In genomic region chr5:112886975-112887374, GRCh38 we compare ENCODE assay signal across 19 cellular contexts. TPM values are rescaled to one million over a fixed set of nuclear protein-coding genes. Genes with fewer than 3 reads are reported as not detected.
A peak's percentile ranks its signal among the peaks of the same experiment; 100 is the strongest.
DNase-seq lines count a peak whose midpoint lies in the region; ATAC-seq and TF ChIP-seq lines count a peak whose summit lies in the region.
"Had no signal": no experiment of that assay in that cellular context is flagged by ENCODE, and none has a peak within 500 bp of the region (broad histone marks: within the 10 kb centered on the region; RNA-seq: fewer than 3 reads in every experiment).

No MANE protein-coding gene starts in this region.

- H3K9me3 ChIP-seq in H9 (ENCODE audit: control insufficient read depth, low read depth, low read length) = no peaks in the 10 kb centered on the region
- H3K9me3 ChIP-seq in naive thymus-derived CD4-positive, alpha-beta T cell (ENCODE audit: control insufficient read depth in 2 of 3, low read length in 3 of 3) = no peaks in the 10 kb centered on the region
- H3K9me3 ChIP-seq: A549, right atrium auricular region had no signal

- no peak overlapping the region for H3K23ac ChIP-seq in H9 (ENCODE audit: insufficient read length, low read depth, low read length)

- H2BK15ac ChIP-seq in H9 (ENCODE audit: low read depth, low read length) = no peak overlapping the region

- no peak overlapping the region for H3K14ac ChIP-seq in H9 (ENCODE audit: insufficient read depth, low read length)

- H2AK5ac ChIP-seq in H9 (ENCODE audit: insufficient read length, low read length) = no peak overlapping the region

- no peaks in the 10 kb centered on the region for H3K23me2 ChIP-seq in H9 (ENCODE audit: insufficient read length, low read depth, low read length, poor library complexity, severe bottlenecking)

- H3K4me2 ChIP-seq in H9 (ENCODE audit: insufficient read depth, insufficient read length, low read length) = no peak overlapping the region
- H3K4me2 ChIP-seq: A549 had no signal

- no peak overlapping the region for H4K5ac ChIP-seq in H9 (ENCODE audit: insufficient read length, low read depth, low read length)

- H3K27ac ChIP-seq in H9 (ENCODE audit: insufficient read length, low read depth, low read length) = no peak overlapping the region
- peak overlapping the region; percentile 26 for H3K27ac ChIP-seq in naive thymus-derived CD4-positive, alpha-beta T cell (ENCODE audit: low read depth, low read length)
- H3K27ac ChIP-seq: A549, right atrium auricular region had no signal

- POLR2A ChIA-PET in naive thymus-derived CD4-positive, alpha-beta T cell (lab: Charles Lee) = interaction anchor here (1.0 to 2.5 kb wide), 2 partner anchors 20 to 89 kb away, joined by 3 to 9 read pairs; partner anchors contain the start of gene DCP2

- H2AFZ ChIP-seq in H9 (ENCODE audit: low read length) = no peak overlapping the region

- no peaks in the 10 kb centered on the region for H3K79me1 ChIP-seq in H9 (ENCODE audit: insufficient read depth, low read depth, low read length, poor library complexity, severe bottlenecking)

- in situ Hi-C loops in G401 (cut with HindIII; ENCODE audit: low sequenced_read_pairs) = no loop called here

- no CpG with 5 or more reads among the region's 4 CpGs for WGBS in H9 (ENCODE audit: extremely low coverage, insufficient read length, low lambda C conversion rate)

- no peaks in the 10 kb centered on the region for H4K20me1 ChIP-seq in H9 (ENCODE audit: control insufficient read depth, insufficient read depth, insufficient read length)

- H2BK20ac ChIP-seq in H9 (ENCODE audit: low read depth, low read length, poor library complexity, severe bottlenecking) = no peak overlapping the region

- no peak overlapping the region for H2BK12ac ChIP-seq in H9 (ENCODE audit: insufficient read length, low read depth, low read length)

- no peak overlapping the region for H3K18ac ChIP-seq in H9 (ENCODE audit: insufficient read length, low read depth, low read length)

- no peak overlapping the region for H4K8ac ChIP-seq in H9 (replicated peaks; ENCODE audit: insufficient read length, low read depth, low read length)

- peak overlapping the region; percentile 79 for H3K27ac Mint-ChIP-seq in activated T-cell treated with anti-CD3 and anti-CD28 coated beads, Interleukin-2, amount 50 U/mL, for 24 hours
- peak overlapping the region in 2 of 3 experiments; percentile 34; a peak in 1 of 7 replicates for H3K27ac Mint-ChIP-seq in H9
- peak overlapping the region; percentile 64 for H3K27ac Mint-ChIP-seq in activated T-helper 1 cell treated with anti-CD3 and anti-CD28 coated beads, Interleukin-12 subunit alpha, Interleukin-12 subunit beta, Interleukin-2, Interleukin-4 antibody, amounts not matched to agents 30 ng/mL and 10 ng/mL and 1 ng/mL, durations not matched to agents 14 hours and 24 hours and 36 hours
- peak overlapping the region in 8 of 9 donors; percentile 15 to 85 (median 66) for H3K27ac Mint-ChIP-seq in naive thymus-derived CD4-positive, alpha-beta T cell
- H3K27ac Mint-ChIP-seq: endodermal cell had no signal

- no peak overlapping the region for H3K56ac ChIP-seq in H9 (ENCODE audit: insufficient read length, low read depth, low read length)

- H3K9ac ChIP-seq in H9 (ENCODE audit: extremely low read depth, insufficient read length, low read length) = no peak overlapping the region

- peak; percentile 65 for ATAC-seq in naive thymus-derived CD4-positive, alpha-beta T cell
- ATAC-seq in GM21360 (IDR thresholded peaks at IDR 0.05; ENCODE audit: unreplicated experiment) = no peak
- ATAC-seq: A549 had no signal

- H3K4ac ChIP-seq in H9 (ENCODE audit: low read depth, low read length) = no peak overlapping the region

- H2BK5ac ChIP-seq in H9 (ENCODE audit: insufficient read length, low read length) = no peak overlapping the region

- peaks cover 54% of the 10 kb centered on the region for H3K36me3 Mint-ChIP-seq in activated T-cell treated with anti-CD3 and anti-CD28 coated beads, Interleukin-2, amount 50 U/mL, for 24 hours (ENCODE audit: low read depth)
- H3K36me3 Mint-ChIP-seq in H9 (ENCODE audit: insufficient read depth in 1 of 3, low read depth in 3 of 3) = peaks cover 6 to 33% (median 21%) of the 10 kb centered on the region in 3 experiments; a peak in 6 of 7 replicates
- peaks cover 44% of the 10 kb centered on the region for H3K36me3 Mint-ChIP-seq in activated T-helper 1 cell treated with anti-CD3 and anti-CD28 coated beads, Interleukin-12 subunit alpha, Interleukin-12 subunit beta, Interleukin-2, Interleukin-4 antibody, amounts not matched to agents 30 ng/mL and 10 ng/mL and 1 ng/mL, durations not matched to agents 14 hours and 24 hours and 36 hours (ENCODE audit: low read depth)
- peaks cover 10 to 45% (median 21%) of the 10 kb centered on the region in 5 donors for H3K36me3 Mint-ChIP-seq in naive thymus-derived CD4-positive, alpha-beta T cell

- H3T11ph ChIP-seq in H9 (ENCODE audit: low read length) = no peak overlapping the region

- CTCF ChIA-PET in naive thymus-derived CD4-positive, alpha-beta T cell (lab: Charles Lee) = no interaction called here

- H4K91ac ChIP-seq in H9 (ENCODE audit: insufficient read length, low read depth, low read length) = no peak overlapping the region

- no peak overlapping the region for H2BK120ac ChIP-seq in H9 (ENCODE audit: low read depth, low read length, poor library complexity, severe bottlenecking)

- no peaks in the 10 kb centered on the region for H3K4me1 ChIP-seq in H9 (ENCODE audit: insufficient read depth, low read length)
- peaks cover 11 to 25% of the 10 kb centered on the region in 2 donors for H3K4me1 ChIP-seq in naive thymus-derived CD4-positive, alpha-beta T cell (ENCODE audit: control insufficient read depth in 2 of 2, insufficient read depth in 2 of 2, low read length in 2 of 2)
- H3K4me1 ChIP-seq: A549 had no signal

- H3K9me3 Mint-ChIP-seq in activated T-cell treated with anti-CD3 and anti-CD28 coated beads, Interleukin-2, amount 50 U/mL, for 24 hours = peaks cover 5% of the 10 kb centered on the region
- no peaks in the 10 kb centered on the region for H3K9me3 Mint-ChIP-seq in H9
- H3K9me3 Mint-ChIP-seq in activated T-helper 1 cell treated with anti-CD3 and anti-CD28 coated beads, Interleukin-12 subunit alpha, Interleukin-12 subunit beta, Interleukin-2, Interleukin-4 antibody, amounts not matched to agents 30 ng/mL and 10 ng/mL and 1 ng/mL, durations not matched to agents 14 hours and 24 hours and 36 hours = peaks cover 5% of the 10 kb centered on the region
- H3K9me3 Mint-ChIP-seq in naive thymus-derived CD4-positive, alpha-beta T cell = peaks cover 0 to 4% (median 0%) of the 10 kb centered on the region in 11 donors
- H3K9me3 Mint-ChIP-seq: endodermal cell had no signal

- no peak for DNase-seq in activated T-cell treated with anti-CD3 and anti-CD28 coated beads, Interleukin-2, amount 50 U/mL, for 24 hours
- DNase-seq in activated T-cell treated with anti-CD3 and anti-CD28 coated beads, Interleukin-2, amount 50 U/mL, for 1 hour = no peak
- DNase-seq in H9 (no peak), NCI-H2081 treated with DMSO at 0.1 percent for 48 hours (lab: John Stamatoyannopoulos, UW) (no peak), G401 (ENCODE audit: low spot score) (no peak)
- no peak for DNase-seq in activated T-helper 1 cell treated with anti-CD3 and anti-CD28 coated beads, Interleukin-12 subunit alpha, Interleukin-12 subunit beta, Interleukin-2, Interleukin-4 antibody, amounts not matched to agents 30 ng/mL and 10 ng/mL and 1 ng/mL, durations not matched to agents 14 hours and 24 hours and 36 hours (ENCODE audit: low spot score)
- no peak for DNase-seq in naive thymus-derived CD4-positive, alpha-beta T cell
- DNase-seq: activated CD4-positive, alpha-beta T cell treated with anti-CD3 and anti-CD28 coated beads for 1 hour; DMS 273 treated with DMSO at 0.1 percent for 48 hours; endodermal cell; kidney glomerular epithelial cell; MM.1S; NCI-H1436; NCI-H2171; NCI-H524 treated with DMSO at 0.1 percent for 48 hours; stimulated activated CD4-positive, alpha-beta T cell treated with anti-CD3 and anti-CD28 coated beads, Interleukin-15, amount 100 ng/mL, for 24 hours had no signal

- intact Hi-C loops in activated T-helper 1 cell treated with anti-CD3 and anti-CD28 coated beads, Interleukin-12 subunit alpha, Interleukin-12 subunit beta, Interleukin-2, Interleukin-4 antibody, amounts not matched to agents 30 ng/mL and 10 ng/mL and 1 ng/mL, durations not matched to agents 14 hours and 24 hours and 36 hours (cut with micrococcal nuclease) = no loop called here
- intact Hi-C loops in naive thymus-derived CD4-positive, alpha-beta T cell (cut with micrococcal nuclease) = no loop called here

- peaks cover 34% of the 10 kb centered on the region for H3K4me1 Mint-ChIP-seq in activated T-cell treated with anti-CD3 and anti-CD28 coated beads, Interleukin-2, amount 50 U/mL, for 24 hours (ENCODE audit: low read depth)
- H3K4me1 Mint-ChIP-seq in H9 = no peaks in the 10 kb centered on the region
- H3K4me1 Mint-ChIP-seq in activated T-helper 1 cell treated with anti-CD3 and anti-CD28 coated beads, Interleukin-12 subunit alpha, Interleukin-12 subunit beta, Interleukin-2, Interleukin-4 antibody, amounts not matched to agents 30 ng/mL and 10 ng/mL and 1 ng/mL, durations not matched to agents 14 hours and 24 hours and 36 hours (ENCODE audit: low read depth) = peaks cover 38% of the 10 kb centered on the region
- peaks cover 11 to 37% (median 27%) of the 10 kb centered on the region in 7 donors for H3K4me1 Mint-ChIP-seq in naive thymus-derived CD4-positive, alpha-beta T cell
- H3K4me1 Mint-ChIP-seq: endodermal cell had no signal

- no peaks in the 10 kb centered on the region for H3K27me3 Mint-ChIP-seq in activated T-cell treated with anti-CD3 and anti-CD28 coated beads, Interleukin-2, amount 50 U/mL, for 24 hours
- no peaks in the 10 kb centered on the region for H3K27me3 Mint-ChIP-seq in H9 (ENCODE audit: low read depth)
- no peaks in the 10 kb centered on the region for H3K27me3 Mint-ChIP-seq in activated T-helper 1 cell treated with anti-CD3 and anti-CD28 coated beads, Interleukin-12 subunit alpha, Interleukin-12 subunit beta, Interleukin-2, Interleukin-4 antibody, amounts not matched to agents 30 ng/mL and 10 ng/mL and 1 ng/mL, durations not matched to agents 14 hours and 24 hours and 36 hours (ENCODE audit: insufficient read depth)
- H3K27me3 Mint-ChIP-seq in naive thymus-derived CD4-positive, alpha-beta T cell = no peaks in the 10 kb centered on the region

- H3K36me3 ChIP-seq in naive thymus-derived CD4-positive, alpha-beta T cell (ENCODE audit: control insufficient read depth in 2 of 3, insufficient read depth in 3 of 3, low read length in 3 of 3) = peaks cover 0 to 48% (median 20%) of the 10 kb centered on the region in 3 experiments

- no peak overlapping the region for H3K4me3 ChIP-seq in naive thymus-derived CD4-positive, alpha-beta T cell (ENCODE audit: low read length)
- H3K4me3 ChIP-seq: A549, right atrium auricular region had no signal

- TF ChIP-seq CTCF in H9 (conservative IDR thresholded peaks at IDR 0.05) = no peak

- H3K27me3 ChIP-seq in H9 (ENCODE audit: insufficient read depth, low read length) = no peaks in the 10 kb centered on the region
- no peaks in the 10 kb centered on the region for H3K27me3 ChIP-seq in naive thymus-derived CD4-positive, alpha-beta T cell (ENCODE audit: control insufficient read depth in 2 of 2, insufficient read depth in 2 of 2, low read length in 2 of 2)
- H3K27me3 ChIP-seq: right atrium auricular region had no signal

- 0 out of 2 replicates have a peak, but pooled peaks cover 2% of the 10 kb centered on the region for H3K79me2 ChIP-seq in H9 (ENCODE audit: insufficient read depth, low read length)

- no peak overlapping the region for H3K4me3 Mint-ChIP-seq in activated T-cell treated with anti-CD3 and anti-CD28 coated beads, Interleukin-2, amount 50 U/mL, for 24 hours
- H3K4me3 Mint-ChIP-seq in H9 = no peak overlapping the region
- H3K4me3 Mint-ChIP-seq in activated T-helper 1 cell treated with anti-CD3 and anti-CD28 coated beads, Interleukin-12 subunit alpha, Interleukin-12 subunit beta, Interleukin-2, Interleukin-4 antibody, amounts not matched to agents 30 ng/mL and 10 ng/mL and 1 ng/mL, durations not matched to agents 14 hours and 24 hours and 36 hours = peak overlapping the region; percentile 54
- peak overlapping the region in 6 of 10 donors; percentile 10 to 77 (median 37) for H3K4me3 Mint-ChIP-seq in naive thymus-derived CD4-positive, alpha-beta T cell
- H3K4me3 Mint-ChIP-seq: endodermal cell had no signal

RNA-seq across cellular contexts. Expression of gene SRP19, which starts 25.9 kb away (rescaled TPM):
- 78.9 and 82.5 TPM in 2 replicates for total RNA-seq in H9 (2021)
- total RNA-seq in activated T-helper 1 cell treated with anti-CD3 and anti-CD28 coated beads, Interleukin-12 subunit alpha, Interleukin-12 subunit beta, Interleukin-2, Interleukin-4 antibody, amounts not matched to agents 30 ng/mL and 10 ng/mL and 1 ng/mL, durations not matched to agents 14 hours and 24 hours and 36 hours = 72.0 and 72.5 TPM in 2 replicates
- 10 to 100 TPM; 34.2 to 70.9 (median 41.5) TPM for total RNA-seq in naive thymus-derived CD4-positive, alpha-beta T cell
- 100 to 1,000 TPM; 113 to 115 TPM for polyA plus RNA-seq in naive thymus-derived CD4-positive, alpha-beta T cell
- total RNA-seq in G401 (2014; rRNA removed; shearing (Covaris generic)) = 39.9 and 78.1 TPM in 2 replicates

RNA-seq across cellular contexts. Expression of gene REEP5, which starts 35.1 kb away (rescaled TPM):
- total RNA-seq in H9 (2021) = 45.3 and 46.2 TPM in 2 replicates
- total RNA-seq in activated T-helper 1 cell treated with anti-CD3 and anti-CD28 coated beads, Interleukin-12 subunit alpha, Interleukin-12 subunit beta, Interleukin-2, Interleukin-4 antibody, amounts not matched to agents 30 ng/mL and 10 ng/mL and 1 ng/mL, durations not matched to agents 14 hours and 24 hours and 36 hours = 77.5 and 77.9 TPM in 2 replicates
- total RNA-seq in naive thymus-derived CD4-positive, alpha-beta T cell = 10 to 100 TPM; 16.4 to 83.9 (median 30.0) TPM
- 10 to 100 TPM; 28.4 to 33.4 TPM for polyA plus RNA-seq in naive thymus-derived CD4-positive, alpha-beta T cell
- total RNA-seq in G401 (2014; rRNA removed; shearing (Covaris generic)) = 17.5 and 18.7 TPM in 2 replicates

Comparison
In these comparisons a context has a peak if more than half of its experiments do, and no peak if none do; other contexts are left out.
1. H3K4me3 Mint-ChIP-seq: peak in activated T-helper 1 cell treated with anti-CD3 and anti-CD28 coated beads, Interleukin-12 subunit alpha, Interleukin-12 subunit beta, Interleukin-2, Interleukin-4 antibody, amounts not matched to agents 30 ng/mL and 10 ng/mL and 1 ng/mL, durations not matched to agents 14 hours and 24 hours and 36 hours (single experiment) and naive thymus-derived CD4-positive, alpha-beta T cell (6 of 10); none in activated T-cell treated with anti-CD3 and anti-CD28 coated beads, Interleukin-2, amount 50 U/mL, for 24 hours (single experiment) and H9 (0 of 2).
2. Peak in every context shown above with its lines, with median percentiles within 50 percentile points of each other: H3K27ac Mint-ChIP-seq.